24 cellular contexts compared by ENCODE assay signal in genomic region chr11:134737563-134738510, GRCh38.
"Had no signal": no experiment of that assay in that cellular context is flagged by ENCODE, and none has a peak within 500 bp of the region (broad histone marks: within the 10 kb centered on the region; RNA-seq: fewer than 3 reads in every experiment).

No MANE protein-coding gene starts in this region.

- H3K27me3 ChIP-seq: suprapubic skin, transverse colon, vagina had no signal

- H3K9me3 ChIP-seq: mucosa of descending colon, suprapubic skin, transverse colon, vagina had no signal

- H3K4me3 ChIP-seq: mucosa of descending colon, suprapubic skin, transverse colon, vagina had no signal

- H3K4me1 ChIP-seq: suprapubic skin, transverse colon, vagina had no signal

- H3K4me1 Mint-ChIP-seq: naive B cell; stimulated activated memory B cell treated with anti-CD40 and anti-IgM and Interleukin-4, amounts not matched to agents 10 μg/mL and 1 μg/mL and 100 μg/mL, for 72 hours had no signal

- H3K9ac ChIP-seq: parathyroid adenoma had no signal

- H3K4me3 Mint-ChIP-seq: effector memory CD8-positive, alpha-beta T cell; mesothelial cell of epicardium; naive B cell; natural killer cell treated with Interleukin-12 subunit alpha and Interleukin-12 subunit beta and Interleukin-15 and Interleukin-18, amount 100 ng/mL, for 72 hours; neural crest cell; stimulated activated memory B cell treated with anti-CD40 and anti-IgM and Interleukin-4, amounts not matched to agents 10 μg/mL and 1 μg/mL and 100 μg/mL, for 72 hours; stimulated activated naive CD8-positive, alpha-beta T cell treated with anti-CD3 and anti-CD28 coated beads, Interleukin-15, Interleukin-2, amounts not matched to agents 100 ng/mL and 50 ng/mL, for 24 hours had no signal

- FAIRE-seq: endometrium, frontal cortex, keratinocyte had no signal

- H3K9me3 Mint-ChIP-seq: effector memory CD8-positive, alpha-beta T cell; mesothelial cell of epicardium; natural killer cell treated with Interleukin-12 subunit alpha and Interleukin-12 subunit beta and Interleukin-15 and Interleukin-18, amount 100 ng/mL, for 72 hours; neural crest cell; stimulated activated memory B cell treated with anti-CD40 and anti-IgM and Interleukin-4, amounts not matched to agents 10 μg/mL and 1 μg/mL and 100 μg/mL, for 72 hours; stimulated activated naive CD8-positive, alpha-beta T cell treated with anti-CD3 and anti-CD28 coated beads, Interleukin-15, Interleukin-2, amounts not matched to agents 100 ng/mL and 50 ng/mL, for 24 hours had no signal

- H3K27me3 Mint-ChIP-seq: stimulated activated memory B cell treated with anti-CD40 and anti-IgM and Interleukin-4, amounts not matched to agents 10 μg/mL and 1 μg/mL and 100 μg/mL, for 72 hours had no signal

- DNase-seq: cerebellar nuclear complex; cortex of kidney; effector memory CD8-positive, alpha-beta T cell; erythroblast; hypothalamus; mammary epithelial cell; mucosa of descending colon; naive B cell; stimulated activated CD4-positive, alpha-beta T cell treated with anti-CD3 and anti-CD28 coated beads, Interleukin-4, amount 100 ng/mL, for 4 hours; transverse colon had no signal

- H3K27ac ChIP-seq: parathyroid adenoma, suprapubic skin, transverse colon, vagina had no signal

- H3K79me2 ChIP-seq: parathyroid adenoma had no signal

- ATAC-seq: effector memory CD8-positive, alpha-beta T cell; left lobe of liver; mucosa of descending colon; sciatic nerve; stimulated activated memory B cell treated with anti-CD40 and anti-IgM and Interleukin-4, amounts not matched to agents 10 μg/mL and 1 μg/mL and 100 μg/mL, for 72 hours had no signal

- H3K27ac Mint-ChIP-seq: effector memory CD8-positive, alpha-beta T cell; mesothelial cell of epicardium; naive B cell; natural killer cell treated with Interleukin-12 subunit alpha and Interleukin-12 subunit beta and Interleukin-15 and Interleukin-18, amount 100 ng/mL, for 72 hours; progenitor cell of endocrine pancreas; stimulated activated memory B cell treated with anti-CD40 and anti-IgM and Interleukin-4, amounts not matched to agents 10 μg/mL and 1 μg/mL and 100 μg/mL, for 72 hours; stimulated activated naive CD8-positive, alpha-beta T cell treated with anti-CD3 and anti-CD28 coated beads, Interleukin-15, Interleukin-2, amounts not matched to agents 100 ng/mL and 50 ng/mL, for 24 hours had no signal

- H3K36me3 ChIP-seq: suprapubic skin, transverse colon, vagina had no signal

- H2AFZ ChIP-seq: parathyroid adenoma had no signal
